In the genomic region with DNA sequence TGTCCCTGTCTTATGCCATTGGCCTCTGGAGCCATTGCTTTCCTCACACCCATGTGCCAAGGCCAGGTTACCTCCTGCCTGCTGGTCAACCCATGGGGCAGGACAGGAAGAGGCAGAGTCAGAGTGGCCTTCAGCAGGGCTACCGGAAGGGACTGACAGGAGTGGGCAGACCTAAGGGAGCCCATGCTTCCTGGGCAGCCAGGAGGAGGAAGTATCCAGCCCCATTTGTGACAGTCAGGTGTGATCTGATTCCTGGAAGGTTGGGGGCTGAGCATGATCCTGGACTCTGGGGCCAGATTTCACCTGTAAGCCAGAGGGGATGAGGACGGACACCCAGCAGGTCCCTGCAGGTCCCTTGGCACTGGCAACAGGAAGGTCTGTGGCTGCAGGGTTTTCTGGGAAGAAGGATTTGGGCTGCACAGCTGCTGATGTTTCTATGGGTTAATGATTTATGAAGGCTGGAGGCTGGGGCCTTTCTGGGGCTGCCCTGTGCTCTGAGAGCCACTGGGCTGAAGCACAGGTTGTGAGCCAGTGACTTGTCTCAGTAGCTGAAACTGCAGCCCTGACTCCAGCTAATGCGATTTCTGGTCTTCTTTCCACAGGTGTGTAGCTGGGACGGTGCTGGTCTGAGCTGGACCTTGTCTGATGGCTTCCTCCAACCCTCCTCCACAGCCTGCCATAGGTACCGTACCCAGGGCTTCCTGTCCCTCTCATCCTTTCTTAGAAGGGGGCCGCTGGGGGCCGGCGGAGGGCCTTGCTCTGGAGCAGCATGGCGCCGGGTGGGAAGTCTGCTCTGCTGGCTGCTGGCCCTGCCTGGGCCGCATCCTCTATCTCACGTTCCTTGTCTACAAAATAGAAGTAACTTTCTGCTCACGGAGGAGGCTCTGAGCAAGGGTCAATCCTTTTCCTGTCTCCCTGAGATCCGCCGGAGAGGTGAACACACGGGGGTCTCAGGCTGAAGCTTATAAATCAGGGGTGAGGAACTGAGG, we compare ENCODE assay signal across 1 cellular context.
A peak's percentile ranks its signal among the peaks of the same experiment; 100 is the strongest.
TF ChIP-seq lines count a peak whose summit lies in the region.

No MANE protein-coding gene starts in this region.

TF ChIP-seq in HepG2, 621 proteins besides CTCF, POLR2A, EP300 and RAD21 (continued from another document and continues in another):
- TF ChIP-seq, protein P1, sequence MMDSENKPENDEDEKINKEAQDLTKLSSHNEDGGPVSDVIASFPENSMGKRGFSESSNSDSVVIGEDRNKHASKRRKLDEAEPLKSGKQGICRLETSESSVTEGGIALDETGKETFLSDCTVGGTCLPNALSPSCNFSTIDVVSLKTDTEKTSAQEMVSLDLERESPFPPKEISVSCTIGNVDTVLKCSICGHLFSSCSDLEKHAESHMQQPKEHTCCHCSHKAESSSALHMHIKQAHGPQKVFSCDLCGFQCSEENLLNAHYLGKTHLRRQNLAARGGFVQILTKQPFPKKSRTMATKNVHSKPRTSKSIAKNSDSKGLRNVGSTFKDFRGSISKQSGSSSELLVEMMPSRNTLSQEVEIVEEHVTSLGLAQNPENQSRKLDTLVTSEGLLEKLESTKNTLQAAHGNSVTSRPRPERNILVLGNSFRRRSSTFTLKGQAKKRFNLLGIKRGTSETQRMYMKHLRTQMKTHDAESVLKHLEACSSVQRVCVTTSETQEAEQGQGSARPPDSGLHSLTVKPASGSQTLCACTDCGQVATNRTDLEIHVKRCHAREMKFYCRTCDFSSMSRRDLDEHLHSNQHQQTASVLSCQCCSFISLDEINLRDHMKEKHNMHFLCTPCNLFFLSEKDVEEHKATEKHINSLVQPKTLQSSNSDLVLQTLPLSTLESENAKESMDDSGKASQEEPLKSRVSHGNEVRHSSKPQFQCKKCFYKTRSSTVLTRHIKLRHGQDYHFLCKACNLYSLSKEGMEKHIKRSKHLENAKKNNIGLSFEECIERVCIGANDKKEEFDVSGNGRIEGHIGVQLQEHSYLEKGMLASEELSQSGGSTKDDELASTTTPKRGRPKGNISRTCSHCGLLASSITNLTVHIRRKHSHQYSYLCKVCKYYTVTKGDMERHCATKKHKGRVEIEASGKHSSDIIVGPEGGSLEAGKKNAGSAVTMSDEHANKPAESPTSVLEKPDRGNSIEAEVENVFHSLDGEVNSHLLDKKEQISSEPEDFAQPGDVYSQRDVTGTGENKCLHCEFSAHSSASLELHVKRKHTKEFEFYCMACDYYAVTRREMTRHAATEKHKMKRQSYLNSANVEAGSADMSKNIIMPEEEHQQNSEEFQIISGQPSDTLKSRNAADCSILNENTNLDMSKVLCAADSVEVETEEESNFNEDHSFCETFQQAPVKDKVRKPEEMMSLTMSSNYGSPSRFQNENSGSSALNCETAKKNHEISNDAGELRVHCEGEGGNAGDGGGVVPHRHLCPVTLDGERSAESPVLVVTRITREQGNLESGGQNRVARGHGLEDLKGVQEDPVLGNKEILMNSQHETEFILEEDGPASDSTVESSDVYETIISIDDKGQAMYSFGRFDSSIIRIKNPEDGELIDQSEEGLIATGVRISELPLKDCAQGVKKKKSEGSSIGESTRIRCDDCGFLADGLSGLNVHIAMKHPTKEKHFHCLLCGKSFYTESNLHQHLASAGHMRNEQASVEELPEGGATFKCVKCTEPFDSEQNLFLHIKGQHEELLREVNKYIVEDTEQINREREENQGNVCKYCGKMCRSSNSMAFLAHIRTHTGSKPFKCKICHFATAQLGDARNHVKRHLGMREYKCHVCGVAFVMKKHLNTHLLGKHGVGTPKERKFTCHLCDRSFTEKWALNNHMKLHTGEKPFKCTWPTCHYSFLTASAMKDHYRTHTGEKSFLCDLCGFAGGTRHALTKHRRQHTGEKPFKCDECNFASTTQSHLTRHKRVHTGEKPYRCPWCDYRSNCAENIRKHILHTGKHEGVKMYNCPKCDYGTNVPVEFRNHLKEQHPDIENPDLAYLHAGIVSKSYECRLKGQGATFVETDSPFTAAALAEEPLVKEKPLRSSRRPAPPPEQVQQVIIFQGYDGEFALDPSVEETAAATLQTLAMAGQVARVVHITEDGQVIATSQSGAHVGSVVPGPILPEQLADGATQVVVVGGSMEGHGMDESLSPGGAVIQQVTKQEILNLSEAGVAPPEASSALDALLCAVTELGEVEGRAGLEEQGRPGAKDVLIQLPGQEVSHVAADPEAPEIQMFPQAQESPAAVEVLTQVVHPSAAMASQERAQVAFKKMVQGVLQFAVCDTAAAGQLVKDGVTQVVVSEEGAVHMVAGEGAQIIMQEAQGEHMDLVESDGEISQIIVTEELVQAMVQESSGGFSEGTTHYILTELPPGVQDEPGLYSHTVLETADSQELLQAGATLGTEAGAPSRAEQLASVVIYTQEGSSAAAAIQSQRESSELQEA (CRISPR knock-in tag; IDR thresholded peaks at IDR 0.05; ENCODE audit: not compliant biosample characterization), result peak; percentile 26
- TF ChIP-seq TEAD2 (CRISPR knock-in tag; IDR thresholded peaks at IDR 0.05) (no peak), ZNF614 (CRISPR knock-in tag; IDR thresholded peaks at IDR 0.05; ENCODE audit: borderline replicate concordance) (no peak), SP1 (IDR thresholded peaks at IDR 0.05) (no peak), SP1 (CRISPR knock-in tag; IDR thresholded peaks at IDR 0.05) (0 out of 2 replicates have a peak, but pooled peaks have one; percentile 54), ZNF232 (CRISPR knock-in tag; IDR thresholded peaks at IDR 0.05; ENCODE audit: borderline replicate concordance) (peak; percentile 81; the same call in 1 of the 2 replicates), ZNF296 (CRISPR knock-in tag; conservative IDR thresholded peaks at IDR 0.05) (peak; percentile 68), ZNF574 (CRISPR knock-in tag; IDR thresholded peaks at IDR 0.05) (peak; percentile 69), ZMYM4 (CRISPR knock-in tag; IDR thresholded peaks at IDR 0.05) (no peak; the same call in 1 of the 2 replicates), ZNF709 (CRISPR knock-in tag; IDR thresholded peaks at IDR 0.05) (peak; percentile 61; the same call in 1 of the 2 replicates), ATF1 (CRISPR knock-in tag; IDR thresholded peaks at IDR 0.05) (no peak), SMAD3 (CRISPR knock-in tag; IDR thresholded peaks at IDR 0.05) (peak; percentile 71; the same call in 1 of the 2 replicates), FOXA3 (CRISPR knock-in tag; IDR thresholded peaks at IDR 0.05) (peak; percentile 26; the same call in 1 of the 2 replicates), THRA (CRISPR knock-in tag; IDR thresholded peaks at IDR 0.05; ENCODE audit: borderline replicate concordance) (peak; percentile 34; the same call in 1 of the 2 replicates), ZNF839 (CRISPR knock-in tag; IDR thresholded peaks at IDR 0.05; ENCODE audit: borderline replicate concordance) (peak; percentile 22; the same call in 1 of the 2 replicates), ZNF432 (CRISPR knock-in tag; IDR thresholded peaks at IDR 0.05; ENCODE audit: borderline replicate concordance) (no peak), ZNF619 (CRISPR knock-in tag; IDR thresholded peaks at IDR 0.05) (peak; percentile 71; the same call in 1 of the 2 replicates), PITX1 (CRISPR knock-in tag; IDR thresholded peaks at IDR 0.05) (peak; percentile 60), RNF2 (conservative IDR thresholded peaks at IDR 0.05; ENCODE audit: low read depth) (no peak), ZFY (CRISPR knock-in tag; IDR thresholded peaks at IDR 0.05) (peak; percentile 86), RBFOX2 (IDR thresholded peaks at IDR 0.05; ENCODE audit: low read depth, low read length) (peak; percentile 52; the same call in 1 of the 2 replicates), NFATC3 (CRISPR knock-in tag; IDR thresholded peaks at IDR 0.05) (no peak), SIN3A (IDR thresholded peaks at IDR 0.05; ENCODE audit: borderline replicate concordance, low read depth, low read length) (peak; percentile 63; the same call in 1 of the 2 replicates), TBP (CRISPR knock-in tag; IDR thresholded peaks at IDR 0.05) (no peak), ZNF556 (CRISPR knock-in tag; IDR thresholded peaks at IDR 0.05; ENCODE audit: borderline replicate concordance) (0 out of 2 replicates have a peak, but pooled peaks have one; percentile 32), SRY (CRISPR knock-in tag; IDR thresholded peaks at IDR 0.05) (peak; percentile 40; the same call in 1 of the 2 replicates), TCF7 (IDR thresholded peaks at IDR 0.05; ENCODE audit: low read depth) (no peak), ZNF34 (CRISPR knock-in tag; IDR thresholded peaks at IDR 0.05; ENCODE audit: borderline replicate concordance) (no peak), MEF2D (CRISPR knock-in tag; IDR thresholded peaks at IDR 0.05) (0 out of 2 replicates have a peak, but pooled peaks have one; percentile 33), MAF1 (CRISPR knock-in tag; IDR thresholded peaks at IDR 0.05; ENCODE audit: borderline replicate concordance) (0 out of 2 replicates have a peak, but pooled peaks have one; percentile 59), ZBTB4 (CRISPR knock-in tag; IDR thresholded peaks at IDR 0.05; ENCODE audit: borderline replicate concordance) (peak; percentile 64; the same call in 1 of the 2 replicates), MBD4 (IDR thresholded peaks at IDR 0.05; ENCODE audit: borderline replicate concordance, low read length) (no peak)
- TF ChIP-seq, protein P2, sequence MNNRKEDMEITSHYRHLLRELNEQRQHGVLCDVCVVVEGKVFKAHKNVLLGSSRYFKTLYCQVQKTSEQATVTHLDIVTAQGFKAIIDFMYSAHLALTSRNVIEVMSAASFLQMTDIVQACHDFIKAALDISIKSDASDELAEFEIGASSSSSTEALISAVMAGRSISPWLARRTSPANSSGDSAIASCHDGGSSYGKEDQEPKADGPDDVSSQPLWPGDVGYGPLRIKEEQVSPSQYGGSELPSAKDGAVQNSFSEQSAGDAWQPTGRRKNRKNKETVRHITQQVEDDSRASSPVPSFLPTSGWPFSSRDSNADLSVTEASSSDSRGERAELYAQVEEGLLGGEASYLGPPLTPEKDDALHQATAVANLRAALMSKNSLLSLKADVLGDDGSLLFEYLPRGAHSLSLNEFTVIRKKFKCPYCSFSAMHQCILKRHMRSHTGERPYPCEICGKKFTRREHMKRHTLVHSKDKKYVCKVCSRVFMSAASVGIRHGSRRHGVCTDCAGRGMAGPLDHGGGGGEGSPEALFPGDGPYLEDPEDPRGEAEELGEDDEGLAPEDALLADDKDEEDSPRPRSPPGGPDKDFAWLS (CRISPR knock-in tag; IDR thresholded peaks at IDR 0.05; ENCODE audit: borderline replicate concordance), result no peak
- TF ChIP-seq, protein P3, sequence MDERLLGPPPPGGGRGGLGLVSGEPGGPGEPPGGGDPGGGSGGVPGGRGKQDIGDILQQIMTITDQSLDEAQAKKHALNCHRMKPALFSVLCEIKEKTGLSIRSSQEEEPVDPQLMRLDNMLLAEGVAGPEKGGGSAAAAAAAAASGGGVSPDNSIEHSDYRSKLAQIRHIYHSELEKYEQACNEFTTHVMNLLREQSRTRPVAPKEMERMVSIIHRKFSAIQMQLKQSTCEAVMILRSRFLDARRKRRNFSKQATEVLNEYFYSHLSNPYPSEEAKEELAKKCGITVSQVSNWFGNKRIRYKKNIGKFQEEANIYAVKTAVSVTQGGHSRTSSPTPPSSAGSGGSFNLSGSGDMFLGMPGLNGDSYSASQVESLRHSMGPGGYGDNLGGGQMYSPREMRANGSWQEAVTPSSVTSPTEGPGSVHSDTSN (CRISPR knock-in tag; IDR thresholded peaks at IDR 0.05), result no peak
